15 cellular contexts compared by ENCODE assay signal in the genomic region with DNA sequence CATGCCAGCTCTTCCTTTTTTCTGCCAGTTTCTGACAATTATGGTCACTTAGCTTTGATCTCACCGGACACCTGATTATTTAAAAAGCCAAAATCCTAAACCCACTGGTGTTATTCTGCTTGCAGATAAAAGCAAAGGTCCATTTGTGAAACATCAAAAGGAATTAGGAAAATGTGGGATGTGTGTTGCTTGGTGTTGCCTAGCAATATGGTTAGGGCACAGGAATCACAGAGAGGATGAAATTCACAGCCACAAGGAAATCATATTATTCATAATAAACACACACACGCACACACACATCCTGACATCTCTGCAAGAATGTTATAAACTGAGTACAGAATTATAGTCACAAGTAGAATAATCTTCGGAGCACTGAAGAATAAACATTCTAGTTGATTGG.
DNase-seq lines count a peak whose midpoint lies in the region; TF ChIP-seq lines count a peak whose summit lies in the region.
"Had no signal": no experiment of that assay in that cellular context is flagged by ENCODE, and none has a peak within 500 bp of the region (broad histone marks: within the 10 kb centered on the region; RNA-seq: fewer than 3 reads in every experiment).

No MANE protein-coding gene starts in this region.

- peaks cover 23% of the 10 kb centered on the region for H3K4me1 Mint-ChIP-seq in activated naive CD8-positive, alpha-beta T cell (ENCODE audit: low read depth)

- H2AFZ ChIP-seq in fibroblast of lung (ENCODE audit: low read length): no peak overlapping the region

- no peaks in the 10 kb centered on the region for H3K9me3 ChIP-seq in fibroblast of lung (ENCODE audit: control insufficient read depth, insufficient read depth, low read depth, low read length)

- H3K4me3 ChIP-seq in HL-60 (replicated peaks; ENCODE audit: insufficient read depth, low read length) (no peak overlapping the region), fibroblast of lung (replicated peaks in 1 of 4; ENCODE audit: control extremely low read depth in 1 of 4, insufficient read depth in 1 of 4, low read depth in 3 of 4, low read length in 4 of 4) (no peak overlapping the region)

- H3K4me2 ChIP-seq in fibroblast of lung (ENCODE audit: extremely low read depth, insufficient read depth, low read length): no peak overlapping the region

- no peaks in the 10 kb centered on the region for H3K27me3 Mint-ChIP-seq in activated naive CD8-positive, alpha-beta T cell
- H3K27me3 Mint-ChIP-seq: naive thymus-derived CD8-positive, alpha-beta T cell had no signal

- H3K27ac ChIP-seq in HL-60 (replicated peaks) (peak overlapping the region; percentile 27; the same call in 1 of the 2 replicates), fibroblast of lung (ENCODE audit: insufficient read depth, low read length) (no peak overlapping the region)
- H3K27ac ChIP-seq: foreskin keratinocyte had no signal

- no peaks in the 10 kb centered on the region for H3K36me3 Mint-ChIP-seq in activated naive CD8-positive, alpha-beta T cell
- H3K36me3 Mint-ChIP-seq: naive thymus-derived CD8-positive, alpha-beta T cell had no signal

- H3K27ac Mint-ChIP-seq in activated naive CD8-positive, alpha-beta T cell: peak overlapping the region; percentile 77
- H3K27ac Mint-ChIP-seq: endodermal cell had no signal

- H3K4me1 ChIP-seq in fibroblast of lung (ENCODE audit: control insufficient read depth, extremely low read depth, insufficient read depth, low read length): no peaks in the 10 kb centered on the region
- H3K4me1 ChIP-seq: foreskin keratinocyte had no signal

- H3K9me3 Mint-ChIP-seq in activated naive CD8-positive, alpha-beta T cell (ENCODE audit: low read depth): no peaks in the 10 kb centered on the region
- H3K9me3 Mint-ChIP-seq: activated CD4-positive, alpha-beta T cell treated with anti-CD3 and anti-CD28 coated beads, Interleukin-2, amount 10 ng/mL, durations not matched to agents 7 days and 5 days; endodermal cell; naive thymus-derived CD8-positive, alpha-beta T cell had no signal

- no peaks in the 10 kb centered on the region for H3K27me3 ChIP-seq in HL-60 (ENCODE audit: insufficient read depth, poor library complexity, severe bottlenecking)
- no peaks in the 10 kb centered on the region for H3K27me3 ChIP-seq in fibroblast of lung (ENCODE audit: control insufficient read depth, insufficient read depth, low read length)
- H3K27me3 ChIP-seq: foreskin keratinocyte had no signal

- no peak overlapping the region for H3K4me3 Mint-ChIP-seq in activated naive CD8-positive, alpha-beta T cell
- H3K4me3 Mint-ChIP-seq: activated CD4-positive, alpha-beta T cell treated with anti-CD3 and anti-CD28 coated beads, Interleukin-2, amount 10 ng/mL, durations not matched to agents 7 days and 5 days; endodermal cell had no signal

- no peaks in the 10 kb centered on the region for H3K36me3 ChIP-seq in fibroblast of lung (ENCODE audit: control insufficient read depth, insufficient read depth, low read length)

- no peak overlapping the region for H3K9ac ChIP-seq in fibroblast of lung (ENCODE audit: insufficient read depth, low read length)

- no peaks in the 10 kb centered on the region for H4K20me1 ChIP-seq in fibroblast of lung (ENCODE audit: control insufficient read depth, extremely low read depth, insufficient read depth, low read length)

- TF ChIP-seq CTCF in HL-60 (IDR thresholded peaks at IDR 0.05; ENCODE audit: insufficient read depth, low read length): no peak
- TF ChIP-seq CTCF in fibroblast of lung (conservative IDR thresholded peaks at IDR 0.05 in 1 of 2, IDR thresholded peaks at IDR 0.05 in 1 of 2; ENCODE audit: low read depth in 1 of 2, low read length in 2 of 2): no peak
- no peak for TF ChIP-seq CTCF in GM20000 (IDR thresholded peaks at IDR 0.05; ENCODE audit: extremely low read depth, missing control alignments)

- H3K79me2 ChIP-seq in fibroblast of lung (ENCODE audit: control insufficient read depth, insufficient read depth, low read length): no peaks in the 10 kb centered on the region

- DNase-seq in AG08395 (ENCODE audit: low spot score) (peak; percentile 33), HL-60 (ENCODE audit: low read depth in 1 of 2, low spot score in 1 of 2) (no peak), fibroblast of lung (ENCODE audit: low read depth in 2 of 2) (peak; percentile 26 to 61), NCI-H526 treated with DMSO at 0.1 percent for 48 hours (lab: John Stamatoyannopoulos, UW) (no peak), GM20000 (ENCODE audit: low spot score) (no peak), midbrain (lab: John Stamatoyannopoulos, UW) (no peak), NCI-H2227 (lab: John Stamatoyannopoulos, UW; ENCODE audit: unreplicated experiment) (no peak)
- DNase-seq: activated effector memory CD4-positive, alpha-beta T cell treated with Interleukin-2 at 50 U/mL for 16 hours; endodermal cell; NCI-H1417; T-helper 9 cell had no signal

Comparison
In these comparisons a context has a peak if more than half of its experiments do, and no peak if none do; other contexts are left out.
1. DNase-seq: peak in AG08395 (single experiment) and fibroblast of lung (2 of 2); none in HL-60 (0 of 2), NCI-H526 treated with DMSO at 0.1 percent for 48 hours (single experiment), GM20000 (single experiment), midbrain (single experiment) and NCI-H2227 (single experiment).